ENCODE assay signal across 27 cellular contexts in the genomic region with DNA sequence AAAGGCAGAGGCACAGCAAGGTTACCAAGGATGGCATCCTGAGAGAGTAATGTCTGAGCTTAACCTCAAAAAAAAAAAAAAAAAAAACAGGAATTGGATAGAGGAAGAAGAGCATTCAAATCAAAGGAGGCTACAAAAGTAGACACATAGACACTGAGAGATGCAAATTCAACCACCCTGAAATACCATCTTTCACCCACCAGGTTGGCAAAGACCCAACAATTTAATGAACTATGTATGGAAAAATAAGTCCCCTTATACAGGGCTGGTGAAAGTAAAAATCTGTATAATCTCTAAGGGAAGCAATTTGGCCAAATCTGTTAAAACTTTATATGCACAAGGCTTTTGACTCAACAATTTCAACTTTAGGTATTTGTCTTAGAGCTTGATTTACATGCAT.
DNase-seq lines count a peak whose midpoint lies in the region; ATAC-seq and TF ChIP-seq lines count a peak whose summit lies in the region.
"Had no signal": no experiment of that assay in that cellular context is flagged by ENCODE, and none has a peak within 500 bp of the region (broad histone marks: within the 10 kb centered on the region; RNA-seq: fewer than 3 reads in every experiment).

No MANE protein-coding gene starts in this region.

- H3K27ac Mint-ChIP-seq in stimulated activated memory B cell treated with anti-CD40 and anti-IgM and Interleukin-4, amounts not matched to agents 10 μg/mL and 1 μg/mL and 100 μg/mL, for 72 hours: no peak overlapping the region
- H3K27ac Mint-ChIP-seq: activated CD4-positive, alpha-beta memory T cell treated with anti-CD3 and anti-CD28 coated beads for 36 hours; endodermal cell; stimulated activated naive CD8-positive, alpha-beta T cell treated with anti-CD3 and anti-CD28 coated beads, Interleukin-15, amount 100 ng/mL, for 72 hours; T-helper 2 cell treated with Interferon-gamma antibody and Interleukin-4, amounts not matched to agents 5 μg/mL and 100 μg/mL, for 36 hours had no signal

- ATAC-seq in stimulated activated memory B cell treated with anti-CD40 and anti-IgM and Interleukin-4, amounts not matched to agents 10 μg/mL and 1 μg/mL and 100 μg/mL, for 72 hours: no peak
- ATAC-seq: A549; stimulated activated naive CD8-positive, alpha-beta T cell treated with anti-CD3 and anti-CD28 coated beads, Interleukin-15, amount 100 ng/mL, for 72 hours had no signal

- peak; percentile 36 for DNase-seq in NOMO-1 treated with DMSO at 0.1 percent for 48 hours (lab: John Stamatoyannopoulos, UW; ENCODE audit: unreplicated experiment)
- DNase-seq in NOMO-1 treated with dmso at 0.1 percent for 144 hours (lab: John Stamatoyannopoulos, UW; ENCODE audit: unreplicated experiment): no peak
- DNase-seq in MV-4-11 (lab: John Stamatoyannopoulos, UW): peak; percentile 56
- no peak for DNase-seq in DMS79 treated with DMSO at 0.1 percent for 48 hours (lab: John Stamatoyannopoulos, UW)
- DNase-seq in NCI-H2107 treated with DMSO at 0.1 percent for 48 hours (lab: John Stamatoyannopoulos, UW; ENCODE audit: unreplicated experiment): no peak
- DNase-seq in HCEC 1CT: no peak
- DNase-seq: activated CD4-positive, alpha-beta memory T cell treated with anti-CD3 and anti-CD28 coated beads for 36 hours; activated CD4-positive, CD25-positive, alpha-beta regulatory T cell; amniotic stem cell; cortex of kidney; endodermal cell; H7; kidney glomerular epithelial cell; mesenchymal stem cell; MM.1S; NCI-H187; NCI-H2227 treated with DMSO at 0.1 percent for 48 hours; NCI-H774; nucleus accumbens; retina; SK-N-SH; stimulated activated CD4-positive, alpha-beta T cell treated with anti-CD3 and anti-CD28 coated beads, Interleukin-4, amount 100 ng/mL, for 4 hours; stimulated activated naive CD8-positive, alpha-beta T cell treated with anti-CD3 and anti-CD28 coated beads, Interleukin-15, amount 100 ng/mL, for 72 hours had no signal

- peak overlapping the region; percentile 95 for H3K27ac ChIP-seq in VCaP
- H3K27ac ChIP-seq: A549 had no signal

- no peaks in the 10 kb centered on the region for H3K9me3 Mint-ChIP-seq in stimulated activated memory B cell treated with anti-CD40 and anti-IgM and Interleukin-4, amounts not matched to agents 10 μg/mL and 1 μg/mL and 100 μg/mL, for 72 hours
- H3K9me3 Mint-ChIP-seq: activated CD4-positive, alpha-beta memory T cell treated with anti-CD3 and anti-CD28 coated beads for 36 hours; endodermal cell; stimulated activated naive CD8-positive, alpha-beta T cell treated with anti-CD3 and anti-CD28 coated beads, Interleukin-15, amount 100 ng/mL, for 72 hours; T-helper 2 cell treated with Interferon-gamma antibody and Interleukin-4, amounts not matched to agents 5 μg/mL and 100 μg/mL, for 36 hours had no signal

- peak overlapping the region; percentile 16 for H3K4me3 Mint-ChIP-seq in stimulated activated memory B cell treated with anti-CD40 and anti-IgM and Interleukin-4, amounts not matched to agents 10 μg/mL and 1 μg/mL and 100 μg/mL, for 72 hours
- H3K4me3 Mint-ChIP-seq: activated CD4-positive, alpha-beta memory T cell treated with anti-CD3 and anti-CD28 coated beads for 36 hours; endodermal cell; stimulated activated naive CD8-positive, alpha-beta T cell treated with anti-CD3 and anti-CD28 coated beads, Interleukin-15, amount 100 ng/mL, for 72 hours; T-helper 2 cell treated with Interferon-gamma antibody and Interleukin-4, amounts not matched to agents 5 μg/mL and 100 μg/mL, for 36 hours had no signal

- peaks cover 5% of the 10 kb centered on the region for H3K36me3 Mint-ChIP-seq in stimulated activated memory B cell treated with anti-CD40 and anti-IgM and Interleukin-4, amounts not matched to agents 10 μg/mL and 1 μg/mL and 100 μg/mL, for 72 hours
- H3K36me3 Mint-ChIP-seq: activated CD4-positive, alpha-beta memory T cell treated with anti-CD3 and anti-CD28 coated beads for 36 hours had no signal

- H3K27me3 Mint-ChIP-seq in stimulated activated memory B cell treated with anti-CD40 and anti-IgM and Interleukin-4, amounts not matched to agents 10 μg/mL and 1 μg/mL and 100 μg/mL, for 72 hours: no peaks in the 10 kb centered on the region
- H3K27me3 Mint-ChIP-seq: activated CD4-positive, alpha-beta memory T cell treated with anti-CD3 and anti-CD28 coated beads for 36 hours; stimulated activated naive CD8-positive, alpha-beta T cell treated with anti-CD3 and anti-CD28 coated beads, Interleukin-15, amount 100 ng/mL, for 72 hours had no signal

- no peak for TF ChIP-seq CTCF in VCaP (conservative IDR thresholded peaks at IDR 0.05)

- H3K4me1 Mint-ChIP-seq in stimulated activated memory B cell treated with anti-CD40 and anti-IgM and Interleukin-4, amounts not matched to agents 10 μg/mL and 1 μg/mL and 100 μg/mL, for 72 hours: peaks cover 49% of the 10 kb centered on the region

Comparison
In these comparisons a context has a peak if more than half of its experiments do, and no peak if none do; other contexts are left out.
1. DNase-seq: peak in NOMO-1 treated with DMSO at 0.1 percent for 48 hours (single experiment) and MV-4-11 (single experiment); none in NOMO-1 treated with dmso at 0.1 percent for 144 hours (single experiment), DMS79 treated with DMSO at 0.1 percent for 48 hours (single experiment), NCI-H2107 treated with DMSO at 0.1 percent for 48 hours (single experiment) and HCEC 1CT (single experiment).